Comparison of ENCODE assay signal across 1 cellular context in the genomic region with DNA sequence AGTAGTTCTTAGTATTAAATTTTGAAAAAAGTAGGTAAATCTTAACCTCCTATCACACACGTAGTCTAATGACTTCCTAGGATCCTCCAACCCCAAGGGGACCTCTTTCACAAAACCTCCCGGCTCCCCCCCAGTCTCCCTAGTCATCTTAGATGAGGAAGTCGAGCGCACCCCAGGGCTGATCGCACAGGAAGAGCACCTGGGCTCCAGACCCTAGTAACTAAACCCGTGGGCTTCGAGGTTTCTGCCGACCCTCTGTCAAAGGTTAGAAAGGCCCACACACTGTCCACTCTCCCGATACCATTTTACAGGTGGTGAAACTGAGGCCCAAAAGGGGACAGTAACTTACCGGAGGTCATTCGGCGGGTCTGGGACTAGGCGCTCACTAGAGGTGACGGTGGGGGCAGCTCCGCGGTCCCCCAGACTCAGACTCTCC.
TF ChIP-seq lines count a peak whose summit lies in the region.

No MANE protein-coding gene starts in this region.

TF ChIP-seq in K562, 482 proteins besides CTCF, POLR2A, EP300 and RAD21 (continued from another document and continues in another):
- TF ChIP-seq SNRNP70 (optimal IDR thresholded peaks at IDR 0.05; ENCODE audit: low read depth, low read length) (no peak), TRIM24 (IDR thresholded peaks at IDR 0.05) (0 out of 4 replicates have a peak, but pooled peaks of 1 of the 2 experiments have one; percentile 18), ZNF232 (CRISPR knock-in tag; IDR thresholded peaks at IDR 0.05) (no peak), ZZZ3 (IDR thresholded peaks at IDR 0.05) (no peak), XRCC4 (IDR thresholded peaks at IDR 0.05; ENCODE audit: extremely low read depth, insufficient read depth, insufficient read length) (no peak), SRF (CRISPR knock-in tag; IDR thresholded peaks at IDR 0.05) (peak in 1 of 2 experiments; percentile 20; a peak in 1 of 4 replicates), ETV6 (IDR thresholded peaks at IDR 0.05; ENCODE audit: borderline replicate concordance in 1 of 2, low read depth in 2 of 2, low read length in 1 of 2) (no peak), ETV6 (CRISPR knock-in tag; IDR thresholded peaks at IDR 0.05; ENCODE audit: borderline replicate concordance) (no peak), FIP1L1 (IDR thresholded peaks at IDR 0.05; ENCODE audit: low read depth, low read length, poor library complexity, severe bottlenecking) (no peak), PHTF2 (CRISPR knock-in tag; IDR thresholded peaks at IDR 0.05) (no peak), KDM2B (CRISPR knock-in tag; IDR thresholded peaks at IDR 0.05) (no peak), JUNB (CRISPR knock-in tag; conservative IDR thresholded peaks at IDR 0.05) (no peak), TOE1 (IDR thresholded peaks at IDR 0.05; ENCODE audit: borderline replicate concordance) (no peak; the same call in 1 of the 2 replicates), TOE1 (CRISPR knock-in tag; IDR thresholded peaks at IDR 0.05; ENCODE audit: borderline replicate concordance, low read depth) (no peak), ETV5 (CRISPR knock-in tag; IDR thresholded peaks at IDR 0.05; ENCODE audit: low read depth) (0 out of 2 replicates have a peak, but pooled peaks have one; percentile 34), PRPF4 (IDR thresholded peaks at IDR 0.05; ENCODE audit: insufficient read depth, low read depth, low read length, poor library complexity, severe bottlenecking) (no peak), TARDBP (IDR thresholded peaks at IDR 0.05) (no peak), KLF1 (tag; IDR thresholded peaks at IDR 0.05) (0 out of 2 replicates have a peak, but pooled peaks have one; percentile 30), CREM (IDR thresholded peaks at IDR 0.05; ENCODE audit: low read depth) (no peak), U2AF2 (optimal IDR thresholded peaks at IDR 0.05; ENCODE audit: low read depth, low read length) (no peak), WHSC1 (IDR thresholded peaks at IDR 0.05; ENCODE audit: low read length) (no peak), FOXM1 (IDR thresholded peaks at IDR 0.05; ENCODE audit: low read depth) (no peak), FOXM1 (CRISPR knock-in tag; IDR thresholded peaks at IDR 0.05; ENCODE audit: low read depth) (no peak)
- TF ChIP-seq, protein P1, sequence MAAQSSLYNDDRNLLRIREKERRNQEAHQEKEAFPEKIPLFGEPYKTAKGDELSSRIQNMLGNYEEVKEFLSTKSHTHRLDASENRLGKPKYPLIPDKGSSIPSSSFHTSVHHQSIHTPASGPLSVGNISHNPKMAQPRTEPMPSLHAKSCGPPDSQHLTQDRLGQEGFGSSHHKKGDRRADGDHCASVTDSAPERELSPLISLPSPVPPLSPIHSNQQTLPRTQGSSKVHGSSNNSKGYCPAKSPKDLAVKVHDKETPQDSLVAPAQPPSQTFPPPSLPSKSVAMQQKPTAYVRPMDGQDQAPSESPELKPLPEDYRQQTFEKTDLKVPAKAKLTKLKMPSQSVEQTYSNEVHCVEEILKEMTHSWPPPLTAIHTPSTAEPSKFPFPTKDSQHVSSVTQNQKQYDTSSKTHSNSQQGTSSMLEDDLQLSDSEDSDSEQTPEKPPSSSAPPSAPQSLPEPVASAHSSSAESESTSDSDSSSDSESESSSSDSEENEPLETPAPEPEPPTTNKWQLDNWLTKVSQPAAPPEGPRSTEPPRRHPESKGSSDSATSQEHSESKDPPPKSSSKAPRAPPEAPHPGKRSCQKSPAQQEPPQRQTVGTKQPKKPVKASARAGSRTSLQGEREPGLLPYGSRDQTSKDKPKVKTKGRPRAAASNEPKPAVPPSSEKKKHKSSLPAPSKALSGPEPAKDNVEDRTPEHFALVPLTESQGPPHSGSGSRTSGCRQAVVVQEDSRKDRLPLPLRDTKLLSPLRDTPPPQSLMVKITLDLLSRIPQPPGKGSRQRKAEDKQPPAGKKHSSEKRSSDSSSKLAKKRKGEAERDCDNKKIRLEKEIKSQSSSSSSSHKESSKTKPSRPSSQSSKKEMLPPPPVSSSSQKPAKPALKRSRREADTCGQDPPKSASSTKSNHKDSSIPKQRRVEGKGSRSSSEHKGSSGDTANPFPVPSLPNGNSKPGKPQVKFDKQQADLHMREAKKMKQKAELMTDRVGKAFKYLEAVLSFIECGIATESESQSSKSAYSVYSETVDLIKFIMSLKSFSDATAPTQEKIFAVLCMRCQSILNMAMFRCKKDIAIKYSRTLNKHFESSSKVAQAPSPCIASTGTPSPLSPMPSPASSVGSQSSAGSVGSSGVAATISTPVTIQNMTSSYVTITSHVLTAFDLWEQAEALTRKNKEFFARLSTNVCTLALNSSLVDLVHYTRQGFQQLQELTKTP (IDR thresholded peaks at IDR 0.05; ENCODE audit: low read depth in 1 of 2, partially characterized antibody in 2 of 2) = peak; percentile 44 to 51
- TF ChIP-seq, protein P2, sequence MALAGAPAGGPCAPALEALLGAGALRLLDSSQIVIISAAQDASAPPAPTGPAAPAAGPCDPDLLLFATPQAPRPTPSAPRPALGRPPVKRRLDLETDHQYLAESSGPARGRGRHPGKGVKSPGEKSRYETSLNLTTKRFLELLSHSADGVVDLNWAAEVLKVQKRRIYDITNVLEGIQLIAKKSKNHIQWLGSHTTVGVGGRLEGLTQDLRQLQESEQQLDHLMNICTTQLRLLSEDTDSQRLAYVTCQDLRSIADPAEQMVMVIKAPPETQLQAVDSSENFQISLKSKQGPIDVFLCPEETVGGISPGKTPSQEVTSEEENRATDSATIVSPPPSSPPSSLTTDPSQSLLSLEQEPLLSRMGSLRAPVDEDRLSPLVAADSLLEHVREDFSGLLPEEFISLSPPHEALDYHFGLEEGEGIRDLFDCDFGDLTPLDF (CRISPR knock-in tag; IDR thresholded peaks at IDR 0.05) = no peak
- TF ChIP-seq, protein P3, sequence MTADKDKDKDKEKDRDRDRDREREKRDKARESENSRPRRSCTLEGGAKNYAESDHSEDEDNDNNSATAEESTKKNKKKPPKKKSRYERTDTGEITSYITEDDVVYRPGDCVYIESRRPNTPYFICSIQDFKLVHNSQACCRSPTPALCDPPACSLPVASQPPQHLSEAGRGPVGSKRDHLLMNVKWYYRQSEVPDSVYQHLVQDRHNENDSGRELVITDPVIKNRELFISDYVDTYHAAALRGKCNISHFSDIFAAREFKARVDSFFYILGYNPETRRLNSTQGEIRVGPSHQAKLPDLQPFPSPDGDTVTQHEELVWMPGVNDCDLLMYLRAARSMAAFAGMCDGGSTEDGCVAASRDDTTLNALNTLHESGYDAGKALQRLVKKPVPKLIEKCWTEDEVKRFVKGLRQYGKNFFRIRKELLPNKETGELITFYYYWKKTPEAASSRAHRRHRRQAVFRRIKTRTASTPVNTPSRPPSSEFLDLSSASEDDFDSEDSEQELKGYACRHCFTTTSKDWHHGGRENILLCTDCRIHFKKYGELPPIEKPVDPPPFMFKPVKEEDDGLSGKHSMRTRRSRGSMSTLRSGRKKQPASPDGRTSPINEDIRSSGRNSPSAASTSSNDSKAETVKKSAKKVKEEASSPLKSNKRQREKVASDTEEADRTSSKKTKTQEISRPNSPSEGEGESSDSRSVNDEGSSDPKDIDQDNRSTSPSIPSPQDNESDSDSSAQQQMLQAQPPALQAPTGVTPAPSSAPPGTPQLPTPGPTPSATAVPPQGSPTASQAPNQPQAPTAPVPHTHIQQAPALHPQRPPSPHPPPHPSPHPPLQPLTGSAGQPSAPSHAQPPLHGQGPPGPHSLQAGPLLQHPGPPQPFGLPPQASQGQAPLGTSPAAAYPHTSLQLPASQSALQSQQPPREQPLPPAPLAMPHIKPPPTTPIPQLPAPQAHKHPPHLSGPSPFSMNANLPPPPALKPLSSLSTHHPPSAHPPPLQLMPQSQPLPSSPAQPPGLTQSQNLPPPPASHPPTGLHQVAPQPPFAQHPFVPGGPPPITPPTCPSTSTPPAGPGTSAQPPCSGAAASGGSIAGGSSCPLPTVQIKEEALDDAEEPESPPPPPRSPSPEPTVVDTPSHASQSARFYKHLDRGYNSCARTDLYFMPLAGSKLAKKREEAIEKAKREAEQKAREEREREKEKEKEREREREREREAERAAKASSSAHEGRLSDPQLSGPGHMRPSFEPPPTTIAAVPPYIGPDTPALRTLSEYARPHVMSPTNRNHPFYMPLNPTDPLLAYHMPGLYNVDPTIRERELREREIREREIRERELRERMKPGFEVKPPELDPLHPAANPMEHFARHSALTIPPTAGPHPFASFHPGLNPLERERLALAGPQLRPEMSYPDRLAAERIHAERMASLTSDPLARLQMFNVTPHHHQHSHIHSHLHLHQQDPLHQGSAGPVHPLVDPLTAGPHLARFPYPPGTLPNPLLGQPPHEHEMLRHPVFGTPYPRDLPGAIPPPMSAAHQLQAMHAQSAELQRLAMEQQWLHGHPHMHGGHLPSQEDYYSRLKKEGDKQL (CRISPR knock-in tag; IDR thresholded peaks at IDR 0.05; ENCODE audit: borderline replicate concordance) = no peak
- TF ChIP-seq, protein P4, sequence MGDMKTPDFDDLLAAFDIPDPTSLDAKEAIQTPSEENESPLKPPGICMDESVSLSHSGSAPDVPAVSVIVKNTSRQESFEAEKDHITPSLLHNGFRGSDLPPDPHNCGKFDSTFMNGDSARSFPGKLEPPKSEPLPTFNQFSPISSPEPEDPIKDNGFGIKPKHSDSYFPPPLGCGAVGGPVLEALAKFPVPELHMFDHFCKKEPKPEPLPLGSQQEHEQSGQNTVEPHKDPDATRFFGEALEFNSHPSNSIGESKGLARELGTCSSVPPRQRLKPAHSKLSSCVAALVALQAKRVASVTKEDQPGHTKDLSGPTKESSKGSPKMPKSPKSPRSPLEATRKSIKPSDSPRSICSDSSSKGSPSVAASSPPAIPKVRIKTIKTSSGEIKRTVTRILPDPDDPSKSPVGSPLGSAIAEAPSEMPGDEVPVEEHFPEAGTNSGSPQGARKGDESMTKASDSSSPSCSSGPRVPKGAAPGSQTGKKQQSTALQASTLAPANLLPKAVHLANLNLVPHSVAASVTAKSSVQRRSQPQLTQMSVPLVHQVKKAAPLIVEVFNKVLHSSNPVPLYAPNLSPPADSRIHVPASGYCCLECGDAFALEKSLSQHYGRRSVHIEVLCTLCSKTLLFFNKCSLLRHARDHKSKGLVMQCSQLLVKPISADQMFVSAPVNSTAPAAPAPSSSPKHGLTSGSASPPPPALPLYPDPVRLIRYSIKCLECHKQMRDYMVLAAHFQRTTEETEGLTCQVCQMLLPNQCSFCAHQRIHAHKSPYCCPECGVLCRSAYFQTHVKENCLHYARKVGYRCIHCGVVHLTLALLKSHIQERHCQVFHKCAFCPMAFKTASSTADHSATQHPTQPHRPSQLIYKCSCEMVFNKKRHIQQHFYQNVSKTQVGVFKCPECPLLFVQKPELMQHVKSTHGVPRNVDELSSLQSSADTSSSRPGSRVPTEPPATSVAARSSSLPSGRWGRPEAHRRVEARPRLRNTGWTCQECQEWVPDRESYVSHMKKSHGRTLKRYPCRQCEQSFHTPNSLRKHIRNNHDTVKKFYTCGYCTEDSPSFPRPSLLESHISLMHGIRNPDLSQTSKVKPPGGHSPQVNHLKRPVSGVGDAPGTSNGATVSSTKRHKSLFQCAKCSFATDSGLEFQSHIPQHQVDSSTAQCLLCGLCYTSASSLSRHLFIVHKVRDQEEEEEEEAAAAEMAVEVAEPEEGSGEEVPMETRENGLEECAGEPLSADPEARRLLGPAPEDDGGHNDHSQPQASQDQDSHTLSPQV (IDR thresholded peaks at IDR 0.05) = no peak
- TF ChIP-seq, protein P5, sequence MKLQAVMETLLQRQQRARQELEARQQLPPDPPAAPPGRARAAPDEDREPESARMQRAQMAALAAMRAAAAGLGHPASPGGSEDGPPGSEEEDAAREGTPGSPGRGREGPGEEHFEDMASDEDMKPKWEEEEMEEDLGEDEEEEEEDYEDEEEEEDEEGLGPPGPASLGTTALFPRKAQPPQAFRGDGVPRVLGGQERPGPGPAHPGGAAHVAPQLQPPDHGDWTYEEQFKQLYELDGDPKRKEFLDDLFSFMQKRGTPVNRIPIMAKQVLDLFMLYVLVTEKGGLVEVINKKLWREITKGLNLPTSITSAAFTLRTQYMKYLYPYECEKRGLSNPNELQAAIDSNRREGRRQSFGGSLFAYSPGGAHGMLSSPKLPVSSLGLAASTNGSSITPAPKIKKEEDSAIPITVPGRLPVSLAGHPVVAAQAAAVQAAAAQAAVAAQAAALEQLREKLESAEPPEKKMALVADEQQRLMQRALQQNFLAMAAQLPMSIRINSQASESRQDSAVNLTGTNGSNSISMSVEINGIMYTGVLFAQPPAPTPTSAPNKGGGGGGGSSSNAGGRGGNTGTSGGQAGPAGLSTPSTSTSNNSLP (IDR thresholded peaks at IDR 0.05; ENCODE audit: borderline replicate concordance, low read depth, low read length) = no peak
- TF ChIP-seq, protein P6, sequence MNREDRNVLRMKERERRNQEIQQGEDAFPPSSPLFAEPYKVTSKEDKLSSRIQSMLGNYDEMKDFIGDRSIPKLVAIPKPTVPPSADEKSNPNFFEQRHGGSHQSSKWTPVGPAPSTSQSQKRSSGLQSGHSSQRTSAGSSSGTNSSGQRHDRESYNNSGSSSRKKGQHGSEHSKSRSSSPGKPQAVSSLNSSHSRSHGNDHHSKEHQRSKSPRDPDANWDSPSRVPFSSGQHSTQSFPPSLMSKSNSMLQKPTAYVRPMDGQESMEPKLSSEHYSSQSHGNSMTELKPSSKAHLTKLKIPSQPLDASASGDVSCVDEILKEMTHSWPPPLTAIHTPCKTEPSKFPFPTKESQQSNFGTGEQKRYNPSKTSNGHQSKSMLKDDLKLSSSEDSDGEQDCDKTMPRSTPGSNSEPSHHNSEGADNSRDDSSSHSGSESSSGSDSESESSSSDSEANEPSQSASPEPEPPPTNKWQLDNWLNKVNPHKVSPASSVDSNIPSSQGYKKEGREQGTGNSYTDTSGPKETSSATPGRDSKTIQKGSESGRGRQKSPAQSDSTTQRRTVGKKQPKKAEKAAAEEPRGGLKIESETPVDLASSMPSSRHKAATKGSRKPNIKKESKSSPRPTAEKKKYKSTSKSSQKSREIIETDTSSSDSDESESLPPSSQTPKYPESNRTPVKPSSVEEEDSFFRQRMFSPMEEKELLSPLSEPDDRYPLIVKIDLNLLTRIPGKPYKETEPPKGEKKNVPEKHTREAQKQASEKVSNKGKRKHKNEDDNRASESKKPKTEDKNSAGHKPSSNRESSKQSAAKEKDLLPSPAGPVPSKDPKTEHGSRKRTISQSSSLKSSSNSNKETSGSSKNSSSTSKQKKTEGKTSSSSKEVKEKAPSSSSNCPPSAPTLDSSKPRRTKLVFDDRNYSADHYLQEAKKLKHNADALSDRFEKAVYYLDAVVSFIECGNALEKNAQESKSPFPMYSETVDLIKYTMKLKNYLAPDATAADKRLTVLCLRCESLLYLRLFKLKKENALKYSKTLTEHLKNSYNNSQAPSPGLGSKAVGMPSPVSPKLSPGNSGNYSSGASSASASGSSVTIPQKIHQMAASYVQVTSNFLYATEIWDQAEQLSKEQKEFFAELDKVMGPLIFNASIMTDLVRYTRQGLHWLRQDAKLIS (CRISPR knock-in tag; IDR thresholded peaks at IDR 0.05) = 0 out of 2 replicates have a peak, but pooled peaks have one; percentile 50
